22 cellular contexts compared by ENCODE assay signal in genomic region chr6:135644394-135644793, GRCh38.
"Had no signal": no experiment of that assay in that cellular context is flagged by ENCODE, and none has a peak within 500 bp of the region (broad histone marks: within the 10 kb centered on the region; RNA-seq: fewer than 3 reads in every experiment).

No MANE protein-coding gene starts in this region.

- H3K27me3 Mint-ChIP-seq: activated CD4-positive, alpha-beta T cell treated with anti-CD3 and anti-CD28 coated beads, Interleukin-2, amount 10 ng/mL, durations not matched to agents 7 days and 5 days; activated naive CD8-positive, alpha-beta T cell treated with anti-CD3 and anti-CD28 coated beads, Interleukin-2, amount 10 ng/mL, durations not matched to agents 7 days and 5 days; T-cell had no signal

- ATAC-seq: effector memory CD8-positive, alpha-beta T cell; gastroesophageal sphincter; pancreas; sciatic nerve; T-cell; upper lobe of right lung had no signal

- H3K9me3 Mint-ChIP-seq: effector memory CD8-positive, alpha-beta T cell had no signal

- H3K4me1 Mint-ChIP-seq: activated B cell treated with CpG ODN at 0.5 μM for 24 hours had no signal

- DNase-seq: activated B cell treated with CpG ODN at 0.5 μM for 24 hours; activated CD4-positive, alpha-beta T cell treated with anti-CD3 and anti-CD28 coated beads, Interleukin-2, amount 10 ng/mL, durations not matched to agents 7 days and 5 days; activated effector memory CD4-positive, alpha-beta T cell treated with Interleukin-2 at 50 U/mL for 16 hours; activated naive CD4-positive, alpha-beta T cell treated with Interleukin-2 at 50 U/mL for 16 hours; activated naive CD8-positive, alpha-beta T cell treated with anti-CD3 and anti-CD28 coated beads, Interleukin-2, amount 10 ng/mL, durations not matched to agents 7 days and 5 days; amniotic stem cell; brain microvascular endothelial cell; dorsolateral prefrontal cortex; effector memory CD8-positive, alpha-beta T cell; islet precursor cell; left ventricle myocardium inferior; nucleus accumbens; pancreas; retina; stimulated activated CD4-positive, alpha-beta T cell treated with anti-CD3 and anti-CD28 coated beads, Interleukin-12 subunit alpha, Interleukin-12 subunit beta, amount 100 ng/mL, for 4 hours; stimulated activated CD4-positive, alpha-beta T cell treated with anti-CD3 and anti-CD28 coated beads, Interleukin-4, amount 100 ng/mL, for 1 hour; T-cell; tibial artery; upper lobe of right lung had no signal

- H3K4me3 Mint-ChIP-seq: activated B cell treated with CpG ODN at 0.5 μM for 24 hours; activated CD4-positive, alpha-beta T cell treated with anti-CD3 and anti-CD28 coated beads, Interleukin-2, amount 10 ng/mL, durations not matched to agents 7 days and 5 days; activated naive CD8-positive, alpha-beta T cell treated with anti-CD3 and anti-CD28 coated beads, Interleukin-2, amount 10 ng/mL, durations not matched to agents 7 days and 5 days; effector memory CD8-positive, alpha-beta T cell; T-cell had no signal

- H3K27ac Mint-ChIP-seq: activated B cell treated with CpG ODN at 0.5 μM for 24 hours; activated CD4-positive, alpha-beta T cell treated with anti-CD3 and anti-CD28 coated beads, Interleukin-2, amount 10 ng/mL, durations not matched to agents 7 days and 5 days; activated naive CD8-positive, alpha-beta T cell treated with anti-CD3 and anti-CD28 coated beads, Interleukin-2, amount 10 ng/mL, durations not matched to agents 7 days and 5 days; effector memory CD8-positive, alpha-beta T cell; T-cell had no signal

- FAIRE-seq: astrocyte had no signal

- H3K36me3 Mint-ChIP-seq: T-cell had no signal
